Comparison of ENCODE assay signal across 1 cellular context in the genomic region with DNA sequence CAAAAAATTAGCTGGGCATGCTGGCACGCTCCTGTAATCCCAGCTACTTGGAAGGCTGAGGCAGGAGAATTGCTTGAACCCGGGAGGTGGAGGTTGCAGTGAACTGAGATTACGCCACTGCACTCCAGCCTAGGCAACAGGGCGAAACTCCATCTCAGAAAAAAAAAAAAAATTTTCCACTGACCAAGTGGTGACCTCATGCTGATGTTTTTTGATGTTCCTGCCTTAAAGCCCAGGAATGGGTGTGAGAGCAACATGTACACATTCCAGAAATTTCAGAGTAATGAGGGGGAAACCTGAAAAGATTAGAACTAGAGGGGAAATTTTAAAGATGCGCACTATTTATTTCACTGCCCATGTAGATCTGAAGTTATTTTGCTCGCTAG.
A peak's percentile ranks its signal among the peaks of the same experiment; 100 is the strongest.
TF ChIP-seq lines count a peak whose summit lies in the region.

No MANE protein-coding gene starts in this region.

TF ChIP-seq in SK-N-SH, 30 proteins besides CTCF, POLR2A, EP300 and RAD21:
- TF ChIP-seq FOXM1 (IDR thresholded peaks at IDR 0.05; ENCODE audit: low read depth) (no peak), TEAD4 (IDR thresholded peaks at IDR 0.05; ENCODE audit: borderline replicate concordance, insufficient read depth) (0 out of 2 replicates have a peak, but pooled peaks have one; percentile 24)
